18 cellular contexts compared by ENCODE assay signal in genomic region chr19:2259331-2259730, GRCh38. TPM values are rescaled to one million over a fixed set of nuclear protein-coding genes. Genes with fewer than 3 reads are reported as not detected.
DNase-seq lines count a peak whose midpoint lies in the region; ATAC-seq and TF ChIP-seq lines count a peak whose summit lies in the region.
"Had no signal": no experiment of that assay in that cellular context is flagged by ENCODE, and none has a peak within 500 bp of the region (broad histone marks: within the 10 kb centered on the region; RNA-seq: fewer than 3 reads in every experiment).

No MANE protein-coding gene starts in this region.

- no peak overlapping the region for H3K56ac ChIP-seq in IMR-90 (ENCODE audit: extremely low read depth, insufficient read depth, low read length)

- peak overlapping the region; percentile 68; the same call in 1 of the 2 replicates for H3K14ac ChIP-seq in IMR-90 (replicated peaks; ENCODE audit: low read depth, low read length)

- H3K4me2 ChIP-seq in IMR-90 (ENCODE audit: low read depth, low read length) (no peak overlapping the region), osteoblast (ENCODE audit: insufficient read depth, low read length) (no peak overlapping the region)

- H3K9me3 ChIP-seq in IMR-90 (ENCODE audit: control insufficient read depth, insufficient read depth, low read length) (no peaks in the 10 kb centered on the region), osteoblast (ENCODE audit: low read depth, low read length) (no peaks in the 10 kb centered on the region), esophagus muscularis mucosa (no peaks in the 10 kb centered on the region), transverse colon (no peaks in the 10 kb centered on the region)

- H3K23ac ChIP-seq in IMR-90 (ENCODE audit: low read depth, low read length) = no peak overlapping the region

- dilution Hi-C loops in IMR-90 (cut with HindIII; ENCODE audit: low sequenced_read_pairs, unreplicated experiment) = no loop called here

- H3K4me3 ChIP-seq in IMR-90 (ENCODE audit: insufficient read depth, low read depth, low read length) (no peak overlapping the region), osteoblast (ENCODE audit: insufficient read depth, low read length) (no peak overlapping the region), esophagus muscularis mucosa (no peak overlapping the region), transverse colon (no peak overlapping the region)

- no peak for TF ChIP-seq RAD21 in IMR-90 (IDR thresholded peaks at IDR 0.05; ENCODE audit: low read length)

- no peak overlapping the region for H3K9ac ChIP-seq in IMR-90 (ENCODE audit: low read depth, low read length)
- H3K9ac ChIP-seq: parathyroid adenoma had no signal

- no peaks in the 10 kb centered on the region for H3K79me2 ChIP-seq in osteoblast (ENCODE audit: insufficient read depth, low read length)
- H3K79me2 ChIP-seq: parathyroid adenoma had no signal

- H3K4me1 ChIP-seq in IMR-90 (ENCODE audit: control insufficient read depth, insufficient read depth, low read length) = no peaks in the 10 kb centered on the region
- H3K4me1 ChIP-seq in osteoblast (ENCODE audit: insufficient read depth, low read length) = peaks cover 5% of the 10 kb centered on the region
- no peaks in the 10 kb centered on the region for H3K4me1 ChIP-seq in esophagus muscularis mucosa
- peaks cover 0 to 18% (median 9%) of the 10 kb centered on the region in 4 donors for H3K4me1 ChIP-seq in transverse colon
- H3K4me1 ChIP-seq: parathyroid adenoma had no signal

- CTCF ChIA-PET in activated naive CD4-positive, alpha-beta T cell treated with anti-CD3 and anti-CD28 coated beads, Interleukin-2, amount 10 ng/mL, durations not matched to agents 7 days and 5 days (lab: Charles Lee) = interaction anchor here (2.5 kb wide), 1 partner anchor 22 kb away, joined by 13 read pairs; no protein-coding TSS in a partner anchor
- CTCF ChIA-PET in IMR-90 (lab: Yijun Ruan, JAX) = no interaction called here
- CTCF ChIA-PET in activated CD8-positive, alpha-beta T cell treated with anti-CD3 and anti-CD28 coated beads for 36 hours (lab: Charles Lee) = interaction anchor here (0.9 to 5.0 kb wide), 7 partner anchors 11 to 133 kb away, joined by 3 to 38 read pairs (median 5); partner anchors contain the start of gene PLEKHJ1

- H4K91ac ChIP-seq in IMR-90 (ENCODE audit: insufficient read depth, low read depth, low read length) = no peak overlapping the region

- H3K9me1 ChIP-seq in IMR-90 (ENCODE audit: insufficient read depth, low read length) = no peaks in the 10 kb centered on the region

- H3K4ac ChIP-seq in IMR-90 (ENCODE audit: low read depth, low read length) = no peak overlapping the region

- no peak for TF ChIP-seq CTCF in IMR-90 (conservative IDR thresholded peaks at IDR 0.05; ENCODE audit: low read depth, low read length)
- no peak for TF ChIP-seq CTCF in activated CD8-positive, alpha-beta T cell treated with anti-CD3 and anti-CD28 coated beads for 36 hours (IDR thresholded peaks at IDR 0.05)
- no peak for TF ChIP-seq CTCF in osteoblast (IDR thresholded peaks at IDR 0.05; ENCODE audit: extremely low read depth, low read depth, low read length)
- TF ChIP-seq CTCF in esophagus muscularis mucosa (IDR thresholded peaks at IDR 0.05) = no peak
- TF ChIP-seq CTCF in transverse colon (IDR thresholded peaks at IDR 0.05) = no peak

- WGBS in IMR-90 (ENCODE audit: extremely low coverage in 2 of 2, insufficient read length in 1 of 2), 2 experiments = 67% methylated on average over 5 of the region's 5 CpGs; no CpG with 5 or more reads in 1 of the 2 experiments
- WGBS in esophagus muscularis mucosa = 76% methylated on average over 5 of the region's 5 CpGs
- 80 to 86% methylated on average over 5 of the region's 5 CpGs for WGBS in transverse colon (ENCODE audit: low coverage in 1 of 2), 2 donors

- H3K27ac ChIP-seq in IMR-90 (ENCODE audit: insufficient read depth, low read length) = no peak overlapping the region
- H3K27ac ChIP-seq in osteoblast (ENCODE audit: low read depth, low read length) = no peak overlapping the region
- H3K27ac ChIP-seq in esophagus muscularis mucosa (replicated peaks in 1 of 4) = no peak overlapping the region
- H3K27ac ChIP-seq in transverse colon = peak overlapping the region in 1 of 4 donors; percentile 79
- H3K27ac ChIP-seq: HL-60, parathyroid adenoma had no signal

- DNase-seq in activated naive CD4-positive, alpha-beta T cell treated with anti-CD3 and anti-CD28 coated beads, Interleukin-2, amount 10 ng/mL, durations not matched to agents 7 days and 5 days = no peak
- no peak for DNase-seq in activated naive CD4-positive, alpha-beta T cell treated with Interleukin-2 at 50 U/mL for 16 hours
- DNase-seq in IMR-90 (peak; percentile 54), osteoblast (ENCODE audit: insufficient read length, low spot score, missing footprints) (peak; percentile 94), esophagus muscularis mucosa (ENCODE audit: extremely low spot score) (no peak), transverse colon (no peak)
- no peak for DNase-seq in activated CD8-positive, alpha-beta T cell treated with anti-CD3 and anti-CD28 coated beads for 36 hours
- DNase-seq: activated CD4-positive, alpha-beta T cell treated with anti-CD3 and anti-CD28 coated beads, Interleukin-2, amount 50 U/mL, for 48 hours; central memory CD4-positive, alpha-beta T cell; head of caudate nucleus; NCI-H187; NCI-H524 treated with DMSO at 0.1 percent for 48 hours; RPMI8226 had no signal

- H3K9me3 Mint-ChIP-seq in activated naive CD4-positive, alpha-beta T cell treated with anti-CD3 and anti-CD28 coated beads, Interleukin-2, amount 10 ng/mL, durations not matched to agents 7 days and 5 days = no peaks in the 10 kb centered on the region
- H3K9me3 Mint-ChIP-seq in activated CD8-positive, alpha-beta T cell treated with anti-CD3 and anti-CD28 coated beads for 36 hours = no peaks in the 10 kb centered on the region

- peak overlapping the region; percentile 86 for H3K27ac Mint-ChIP-seq in activated naive CD4-positive, alpha-beta T cell treated with anti-CD3 and anti-CD28 coated beads, Interleukin-2, amount 10 ng/mL, durations not matched to agents 7 days and 5 days
- H3K27ac Mint-ChIP-seq in activated CD8-positive, alpha-beta T cell treated with anti-CD3 and anti-CD28 coated beads for 36 hours = peak overlapping the region; percentile 70

- H2AK9ac ChIP-seq in IMR-90 (replicated peaks; ENCODE audit: low read depth, low read length, poor library complexity) = peak overlapping the region; percentile 3

- no peak overlapping the region for H2BK15ac ChIP-seq in IMR-90 (ENCODE audit: low read depth, low read length)

- H3K36me3 ChIP-seq in IMR-90 (ENCODE audit: control insufficient read depth, insufficient read depth, low read length) (no peaks in the 10 kb centered on the region), osteoblast (ENCODE audit: insufficient read depth, low read length) (no peaks in the 10 kb centered on the region), esophagus muscularis mucosa (no peaks in the 10 kb centered on the region), transverse colon (no peaks in the 10 kb centered on the region)

- H3K79me1 ChIP-seq in IMR-90 (ENCODE audit: low read depth in 1 of 2, low read length in 2 of 2) = no peaks in the 10 kb centered on the region

- ATAC-seq in IMR-90 (ENCODE audit: low read depth) (peak; percentile 67), GM21717 (IDR thresholded peaks at IDR 0.05; ENCODE audit: unreplicated experiment) (no peak)
- no peak for ATAC-seq in activated CD8-positive, alpha-beta T cell treated with anti-CD3 and anti-CD28 coated beads for 36 hours

- no peak overlapping the region for H2BK5ac ChIP-seq in IMR-90 (ENCODE audit: low read depth, low read length, poor library complexity, severe bottlenecking)

- H3K27me3 ChIP-seq in IMR-90 (ENCODE audit: control insufficient read depth, insufficient read depth, low read length) (no peaks in the 10 kb centered on the region; the same call in 1 of the 2 replicates), osteoblast (ENCODE audit: insufficient read depth, low read length) (peaks cover under 1% of the 10 kb centered on the region), esophagus muscularis mucosa (peaks cover 0 to 6% (median 0%) of the 10 kb centered on the region in 4 donors), transverse colon (peaks cover 2% of the 10 kb centered on the region)

- H2AFZ ChIP-seq in IMR-90 (replicated peaks; ENCODE audit: low read length, poor library complexity) (peak overlapping the region; percentile 76), osteoblast (ENCODE audit: low read length) (no peak overlapping the region)
- H2AFZ ChIP-seq: parathyroid adenoma had no signal

- H4K20me1 ChIP-seq in IMR-90 (ENCODE audit: insufficient read depth, low read length) (no peaks in the 10 kb centered on the region), osteoblast (ENCODE audit: insufficient read depth, low read length) (no peaks in the 10 kb centered on the region)

- H3K4me1 Mint-ChIP-seq in activated naive CD4-positive, alpha-beta T cell treated with anti-CD3 and anti-CD28 coated beads, Interleukin-2, amount 10 ng/mL, durations not matched to agents 7 days and 5 days = peaks cover 43% of the 10 kb centered on the region
- H3K4me1 Mint-ChIP-seq in activated CD8-positive, alpha-beta T cell treated with anti-CD3 and anti-CD28 coated beads for 36 hours (ENCODE audit: low read depth) = peaks cover 25% of the 10 kb centered on the region

- H3K4me3 Mint-ChIP-seq in activated naive CD4-positive, alpha-beta T cell treated with anti-CD3 and anti-CD28 coated beads, Interleukin-2, amount 10 ng/mL, durations not matched to agents 7 days and 5 days = no peak overlapping the region
- no peak overlapping the region for H3K4me3 Mint-ChIP-seq in activated CD8-positive, alpha-beta T cell treated with anti-CD3 and anti-CD28 coated beads for 36 hours

- H2BK20ac ChIP-seq in IMR-90 (ENCODE audit: low read depth, low read length) = no peak overlapping the region

- no peak overlapping the region for H4K8ac ChIP-seq in IMR-90 (ENCODE audit: low read depth in 2 of 2, low read length in 2 of 2)

- in situ Hi-C loops in IMR-90 (cut with MboI; ENCODE audit: low sequenced_read_pairs) = no loop called here
- in situ Hi-C loops in transverse colon (cut with MboI; ENCODE audit: low pct_ligation_motif_present in 1 of 4, low pct_unique_long_range_greater_than_20kb in 1 of 4, low sequenced_read_pairs in 3 of 4) = loop anchor here in 1 of 4 donors (25.0 kb wide), 1 partner anchor 97 kb away; the partner anchor contains the start of genes AP3D1 and DOT1L

- no peak overlapping the region for H2AK5ac ChIP-seq in IMR-90 (ENCODE audit: low read depth, low read length)

- H3K36me3 Mint-ChIP-seq in activated naive CD4-positive, alpha-beta T cell treated with anti-CD3 and anti-CD28 coated beads, Interleukin-2, amount 10 ng/mL, durations not matched to agents 7 days and 5 days = peaks cover 1% of the 10 kb centered on the region
- H3K36me3 Mint-ChIP-seq in activated CD8-positive, alpha-beta T cell treated with anti-CD3 and anti-CD28 coated beads for 36 hours (ENCODE audit: low read depth) = no peaks in the 10 kb centered on the region

- BruUV-seq in IMR-90 (replicated peaks; lab: Mats Ljungman, UMichigan) = no TSS peak

- H2BK120ac ChIP-seq in IMR-90 (ENCODE audit: low read depth, low read length) = no peak overlapping the region

- no peak overlapping the region for H4K5ac ChIP-seq in IMR-90 (ENCODE audit: low read depth, low read length)

- TF ChIP-seq EP300 in esophagus muscularis mucosa (IDR thresholded peaks at IDR 0.05) (no peak), transverse colon (IDR thresholded peaks at IDR 0.05; ENCODE audit: low read depth) (no peak)

- no peak for TF ChIP-seq POLR2A in IMR-90 (IDR thresholded peaks at IDR 0.05; ENCODE audit: low read depth, low read length)
- TF ChIP-seq POLR2A in esophagus muscularis mucosa (IDR thresholded peaks at IDR 0.05; ENCODE audit: low read depth) = no peak
- TF ChIP-seq POLR2A in transverse colon (IDR thresholded peaks at IDR 0.05) = no peak

- intact Hi-C loops in IMR-90 (cut with micrococcal nuclease) = no loop called here
- intact Hi-C loops in activated CD8-positive, alpha-beta T cell treated with anti-CD3 and anti-CD28 coated beads for 36 hours (cut with micrococcal nuclease) = no loop called here
- intact Hi-C loops in esophagus muscularis mucosa (cut with DNase I) = no loop called here
- intact Hi-C loops in transverse colon (cut with DNase I; ENCODE audit: low total_unique reads) = no loop called here

- peaks cover 10% of the 10 kb centered on the region for H3K27me3 Mint-ChIP-seq in activated naive CD4-positive, alpha-beta T cell treated with anti-CD3 and anti-CD28 coated beads, Interleukin-2, amount 10 ng/mL, durations not matched to agents 7 days and 5 days
- no peaks in the 10 kb centered on the region for H3K27me3 Mint-ChIP-seq in activated CD8-positive, alpha-beta T cell treated with anti-CD3 and anti-CD28 coated beads for 36 hours

- POLR2A ChIA-PET in IMR-90 (lab: Charles Lee; ENCODE audit: unreplicated experiment) = interaction anchor here (0.9 to 1.0 kb wide), 2 partner anchors 10 to 12 kb away, joined by 3 to 4 read pairs; no protein-coding TSS in a partner anchor
- POLR2A ChIA-PET in activated CD8-positive, alpha-beta T cell treated with anti-CD3 and anti-CD28 coated beads for 36 hours (lab: Charles Lee) = interaction anchor here (1.7 to 15.0 kb wide), 4 partner anchors 13 to 29 kb away, joined by 4 to 202 read pairs (median 39); partner anchors contain the start of gene SF3A2

- no peak overlapping the region for H3K18ac ChIP-seq in IMR-90 (ENCODE audit: low read depth, low read length)

RNA-seq across cellular contexts. Expression of gene JSRP1, which starts 3.1 kb away (rescaled TPM):
- total RNA-seq in IMR-90 (2012; rRNA removed) (not detected in 2 replicates), osteoblast (0.72 TPM in 1 of 2 replicates, not detected in the other), esophagus muscularis mucosa (not detected), transverse colon (1 to 10 TPM in 1 of 4 donors, not detected in 3; 5.6 TPM)
- not detected in 2 replicates for polyA plus RNA-seq in IMR-90 (2012; rRNA removed)
- polyA plus RNA-seq in IMR-90 (2012; cell fraction: cytosol; rRNA removed) = 0.07 and 0.18 TPM in 2 replicates
- polyA plus RNA-seq in IMR-90 (2012; cell fraction: nucleus; rRNA removed; ENCODE audit: low replicate concordance) = 0.62 and 0.78 TPM in 2 replicates
- 1 to 10 TPM; 1.0 TPM for total RNA-seq in activated CD8-positive, alpha-beta T cell treated with anti-CD3 and anti-CD28 coated beads for 36 hours
- total RNA-seq: subcutaneous adipose tissue had no signal
- polyA plus RNA-seq: keratinocyte had no signal

RNA-seq across cellular contexts. Expression of gene AMH, which starts 10.2 kb away (rescaled TPM):
- total RNA-seq in IMR-90 (2012; rRNA removed) (under 0.01 TPM in 1 of 2 replicates, not detected in the other), osteoblast (under 0.01 and 0.29 TPM in 2 replicates), esophagus muscularis mucosa (1 to 10 TPM in 3 of 4 donors, under 1 TPM in 1; 0.50 to 3.7 (median 1.3) TPM), transverse colon (1 to 10 TPM in 2 of 4 donors, not detected in 2; 1.1 to 3.5 TPM)
- polyA plus RNA-seq in IMR-90 (2012; rRNA removed) = 0.86 and 1.5 TPM in 2 replicates
- polyA plus RNA-seq in IMR-90 (2012; cell fraction: cytosol; rRNA removed) = 0.06 and 0.22 TPM in 2 replicates
- 9.1 and 40.5 TPM in 2 replicates for polyA plus RNA-seq in IMR-90 (2012; cell fraction: nucleus; rRNA removed; ENCODE audit: low replicate concordance)
- total RNA-seq in activated CD8-positive, alpha-beta T cell treated with anti-CD3 and anti-CD28 coated beads for 36 hours = 1 to 10 TPM; 4.5 to 6.1 TPM

RNA-seq across cellular contexts. Expression of gene PEAK3, which starts 22.6 kb away (rescaled TPM):
- total RNA-seq in IMR-90 (2012; rRNA removed) (under 0.01 TPM in 1 of 2 replicates, not detected in the other), osteoblast (under 0.01 TPM in 1 of 2 replicates, not detected in the other), esophagus muscularis mucosa (1 to 10 TPM in 3 of 4 donors, under 1 TPM in 1; 0.78 to 2.3 (median 1.3) TPM), transverse colon (1 to 10 TPM in 2 of 4 donors, under 1 TPM in 1, not detected in 1; 0.27 to 1.1 (median 1.1) TPM)
- 0.09 and 0.19 TPM in 2 replicates for polyA plus RNA-seq in IMR-90 (2012; rRNA removed)
- 0.09 and 0.15 TPM in 2 replicates for polyA plus RNA-seq in IMR-90 (2012; cell fraction: cytosol; rRNA removed)
- polyA plus RNA-seq in IMR-90 (2012; cell fraction: nucleus; rRNA removed; ENCODE audit: low replicate concordance) = 0.14 TPM in 1 of 2 replicates, not detected in the other
- not detected for total RNA-seq in activated CD8-positive, alpha-beta T cell treated with anti-CD3 and anti-CD28 coated beads for 36 hours
- polyA plus RNA-seq: keratinocyte had no signal

RNA-seq across cellular contexts. Expression of gene SF3A2, which starts 22.7 kb away (rescaled TPM):
- total RNA-seq in IMR-90 (2012; rRNA removed) (4.8 and 7.5 TPM in 2 replicates), osteoblast (27.1 and 27.9 TPM in 2 replicates), esophagus muscularis mucosa (10 to 100 TPM; 29.5 to 56.9 (median 35.3) TPM), transverse colon (10 to 100 TPM; 35.8 to 54.6 (median 41.6) TPM)
- 29.8 and 34.5 TPM in 2 replicates for polyA plus RNA-seq in IMR-90 (2012; rRNA removed)
- 18.6 and 34.5 TPM in 2 replicates for polyA plus RNA-seq in IMR-90 (2012; cell fraction: cytosol; rRNA removed)
- polyA plus RNA-seq in IMR-90 (2012; cell fraction: nucleus; rRNA removed; ENCODE audit: low replicate concordance) = 82.8 and 174 TPM in 2 replicates
- total RNA-seq in activated CD8-positive, alpha-beta T cell treated with anti-CD3 and anti-CD28 coated beads for 36 hours = 100 to 1,000 TPM; 157 to 163 TPM

RNA-seq across cellular contexts. Expression of gene PLEKHJ1, which starts 23.2 kb away (rescaled TPM):
- total RNA-seq in IMR-90 (2012; rRNA removed) (31.7 and 33.1 TPM in 2 replicates), osteoblast (32.1 and 43.4 TPM in 2 replicates), esophagus muscularis mucosa (10 to 100 TPM; 41.9 to 69.8 (median 55.3) TPM), transverse colon (100 to 1,000 TPM; 184 to 332 (median 254) TPM)
- 62.8 and 69.8 TPM in 2 replicates for polyA plus RNA-seq in IMR-90 (2012; rRNA removed)
- 88.7 and 101 TPM in 2 replicates for polyA plus RNA-seq in IMR-90 (2012; cell fraction: cytosol; rRNA removed)
- polyA plus RNA-seq in IMR-90 (2012; cell fraction: nucleus; rRNA removed; ENCODE audit: low replicate concordance) = 146 and 214 TPM in 2 replicates
- total RNA-seq in activated CD8-positive, alpha-beta T cell treated with anti-CD3 and anti-CD28 coated beads for 36 hours = 10 to 100 TPM; 65.3 to 72.8 TPM

Comparison
In these comparisons a context has a peak if more than half of its experiments do, and no peak if none do; other contexts are left out.
1. DNase-seq: peak in IMR-90 (single experiment) and osteoblast (single experiment); none in activated naive CD4-positive, alpha-beta T cell treated with anti-CD3 and anti-CD28 coated beads, Interleukin-2, amount 10 ng/mL, durations not matched to agents 7 days and 5 days (single experiment), activated naive CD4-positive, alpha-beta T cell treated with Interleukin-2 at 50 U/mL for 16 hours (single experiment), activated CD8-positive, alpha-beta T cell treated with anti-CD3 and anti-CD28 coated beads for 36 hours (single experiment), esophagus muscularis mucosa (single experiment) and transverse colon (single experiment).